Comparison of ENCODE assay signal across 20 cellular contexts in the genomic region with DNA sequence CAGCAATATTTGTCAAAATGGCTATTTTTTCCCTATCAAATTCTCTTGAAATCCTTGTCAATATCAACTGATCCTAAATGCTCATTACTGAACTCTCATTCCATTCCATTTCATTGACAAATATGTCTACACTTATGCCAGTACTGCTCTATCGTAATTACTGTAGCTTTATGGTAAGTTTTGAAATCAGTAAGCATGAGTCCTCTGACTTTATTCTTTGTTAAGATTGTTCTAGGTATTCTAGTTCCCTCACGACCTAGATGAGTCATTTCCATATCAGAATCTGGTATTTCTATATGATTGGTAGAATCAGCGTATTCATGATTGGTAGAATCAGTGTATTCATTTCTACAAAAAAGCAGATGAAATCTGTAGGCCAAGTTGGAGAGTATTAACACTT.
"Had no signal": no experiment of that assay in that cellular context is flagged by ENCODE, and none has a peak within 500 bp of the region (broad histone marks: within the 10 kb centered on the region; RNA-seq: fewer than 3 reads in every experiment).

No MANE protein-coding gene starts in this region.

- DNase-seq: activated CD8-positive, alpha-beta memory T cell treated with anti-CD3 and anti-CD28 coated beads, Interleukin-2, amount 50 U/mL, for 48 hours; activated gamma-delta T cell; effector memory CD4-positive, alpha-beta T cell; foreskin keratinocyte; glutamatergic neuron; hypothalamus; kidney; left ventricle myocardium inferior; naive thymus-derived CD8-positive, alpha-beta T cell; nucleus accumbens; SJCRH30; stimulated activated CD4-positive, alpha-beta T cell treated with anti-CD3 and anti-CD28 coated beads, Interleukin-2, amount 100 ng/mL, for 48 hours; stimulated activated naive B cell treated with anti-CD40 and anti-IgM and Interleukin-4, amounts not matched to agents 10 μg/mL and 1 μg/mL and 100 μg/mL, for 72 hours; transverse colon had no signal

- H3K27ac ChIP-seq: ascending aorta, breast epithelium, foreskin keratinocyte, left ventricle myocardium inferior, right atrium auricular region, SJCRH30, transverse colon had no signal

- H3K36me3 ChIP-seq: breast epithelium, right atrium auricular region, SJCRH30, transverse colon had no signal

- H3K27ac Mint-ChIP-seq: dendritic cell treated with granulocyte-macrophage colony-stimulating factor and Interleukin-4, amounts not matched to agents 40 ng/mL and 50 ng/mL, for 4 days; memory B cell; stimulated activated naive B cell treated with anti-CD40 and anti-IgM and Interleukin-4, amounts not matched to agents 10 μg/mL and 1 μg/mL and 100 μg/mL, for 72 hours; WTC11 had no signal

- H3K4me1 ChIP-seq: ascending aorta, breast epithelium, foreskin keratinocyte, left ventricle myocardium inferior, right atrium auricular region, SJCRH30, transverse colon had no signal

- H3K4me3 Mint-ChIP-seq: dendritic cell treated with granulocyte-macrophage colony-stimulating factor and Interleukin-4, amounts not matched to agents 40 ng/mL and 50 ng/mL, for 4 days; memory B cell; naive thymus-derived CD8-positive, alpha-beta T cell; stimulated activated naive B cell treated with anti-CD40 and anti-IgM and Interleukin-4, amounts not matched to agents 10 μg/mL and 1 μg/mL and 100 μg/mL, for 72 hours; WTC11 had no signal

- H3K4me1 Mint-ChIP-seq: memory B cell had no signal

- H3K27me3 Mint-ChIP-seq: dendritic cell treated with granulocyte-macrophage colony-stimulating factor and Interleukin-4, amounts not matched to agents 40 ng/mL and 50 ng/mL, for 4 days; memory B cell; naive thymus-derived CD8-positive, alpha-beta T cell; stimulated activated naive B cell treated with anti-CD40 and anti-IgM and Interleukin-4, amounts not matched to agents 10 μg/mL and 1 μg/mL and 100 μg/mL, for 72 hours had no signal

- H3K27me3 ChIP-seq: ascending aorta, breast epithelium, foreskin keratinocyte, right atrium auricular region, SJCRH30, transverse colon had no signal

- H3K4me3 ChIP-seq: ascending aorta, breast epithelium, left ventricle myocardium inferior, right atrium auricular region, SJCRH30, transverse colon had no signal

- H3K9me3 ChIP-seq: breast epithelium, transverse colon had no signal

- FAIRE-seq: kidney had no signal
